In genomic region chr22:29245626-29246385, GRCh38 we compare ENCODE assay signal across 8 cellular contexts. TPM values are rescaled to one million over a fixed set of nuclear protein-coding genes. Genes with fewer than 3 reads are reported as not detected.
DNase-seq lines count a peak whose midpoint lies in the region; TF ChIP-seq lines count a peak whose summit lies in the region.

No MANE protein-coding gene starts in this region.

- no peak overlapping the region; a peak in 1 of 5 replicates for H3K4me3 Mint-ChIP-seq in H9

- no peak overlapping the region for H4K91ac ChIP-seq in H9 (ENCODE audit: insufficient read length, low read depth, low read length)

- H2BK12ac ChIP-seq in H9 (ENCODE audit: insufficient read length, low read depth, low read length), result no peak overlapping the region

- no peak overlapping the region for H4K8ac ChIP-seq in H9 (replicated peaks; ENCODE audit: insufficient read length, low read depth, low read length)
- H4K8ac ChIP-seq in mesendoderm (ENCODE audit: low read depth, low read length), result no peak overlapping the region

- H3K23me2 ChIP-seq in H9 (ENCODE audit: insufficient read length, low read depth, low read length, poor library complexity, severe bottlenecking), result no peaks in the 10 kb centered on the region

- H2BK20ac ChIP-seq in H9 (ENCODE audit: low read depth, low read length, poor library complexity, severe bottlenecking), result no peak overlapping the region

- peaks cover 18 to 20% of the 10 kb centered on the region in 2 experiments for H3K9me3 Mint-ChIP-seq in H9

- H3K4me3 ChIP-seq in mesendoderm (ENCODE audit: low read length), result no peak overlapping the region

- no peaks in the 10 kb centered on the region for H3K4me1 ChIP-seq in H9 (ENCODE audit: insufficient read depth, low read length)
- H3K4me1 ChIP-seq in mesendoderm (ENCODE audit: control insufficient read depth, low read depth, low read length), result no peaks in the 10 kb centered on the region

- H3K4me1 Mint-ChIP-seq in H9, result peaks cover 4 to 10% of the 10 kb centered on the region in 2 experiments

- peak; percentile 71 for DNase-seq in CD1c-positive myeloid dendritic cell (ENCODE audit: extremely low spot score)
- peak; percentile 75 for DNase-seq in H9
- peak; percentile 47 for DNase-seq in NCI-H460 (ENCODE audit: extremely low read depth, low read depth)
- peak; percentile 75 to 77 for DNase-seq in activated CD4-positive, alpha-beta T cell treated with anti-CD3 and anti-CD28 coated beads, Interleukin-2, amount 50 U/mL, for 48 hours
- DNase-seq in effector CD4-positive, alpha-beta T cell, result peak; percentile 49
- peak; percentile 65 for DNase-seq in mesendoderm
- peak; percentile 42 to 49 for DNase-seq in stimulated activated CD8-positive, alpha-beta memory T cell treated with anti-CD3 and anti-CD28 coated beads, Interleukin-4, amount 100 ng/mL, for 4 hours (ENCODE audit: low read depth in 2 of 2, low spot score in 1 of 2)
- no peak for DNase-seq in middle frontal gyrus (ENCODE audit: extremely low spot score, low spot score)

- TF ChIP-seq CTCF in H9 (conservative IDR thresholded peaks at IDR 0.05), result peak; percentile 97

- no peaks in the 10 kb centered on the region for H3K9me3 ChIP-seq in H9 (ENCODE audit: control insufficient read depth, low read depth, low read length)

- H2BK120ac ChIP-seq in H9 (ENCODE audit: low read depth, low read length, poor library complexity, severe bottlenecking) (no peak overlapping the region), mesendoderm (ENCODE audit: low read depth, low read length) (no peak overlapping the region)

- H3K18ac ChIP-seq in H9 (ENCODE audit: insufficient read length, low read depth, low read length) (no peak overlapping the region), mesendoderm (ENCODE audit: low read length) (no peak overlapping the region)

- WGBS in H9 (ENCODE audit: extremely low coverage, insufficient read length, low lambda C conversion rate), result no CpG with 5 or more reads among the region's 11 CpGs
- no CpG with 5 or more reads among the region's 11 CpGs for WGBS in mesendoderm (ENCODE audit: extremely low coverage, insufficient coverage, low lambda C conversion rate)

- H3K27ac Mint-ChIP-seq in H9, result no peak overlapping the region

- no peak overlapping the region for H3K27ac ChIP-seq in H9 (ENCODE audit: insufficient read length, low read depth, low read length)
- no peak overlapping the region for H3K27ac ChIP-seq in mesendoderm (ENCODE audit: low read depth, low read length)

- H3K23ac ChIP-seq in H9 (ENCODE audit: insufficient read length, low read depth, low read length) (no peak overlapping the region), mesendoderm (ENCODE audit: low read length) (no peak overlapping the region)

- H2BK15ac ChIP-seq in H9 (ENCODE audit: low read depth, low read length) (no peak overlapping the region), mesendoderm (replicated peaks; ENCODE audit: low read depth) (no peak overlapping the region)

- H2AK5ac ChIP-seq in H9 (ENCODE audit: insufficient read length, low read length) (no peak overlapping the region), mesendoderm (ENCODE audit: low read length) (no peak overlapping the region)

- H3K27me3 ChIP-seq in H9 (ENCODE audit: insufficient read depth, low read length) (no peaks in the 10 kb centered on the region), mesendoderm (ENCODE audit: insufficient read depth, low read length, poor library complexity) (no peaks in the 10 kb centered on the region)

- H3K4me2 ChIP-seq in H9 (ENCODE audit: insufficient read depth, insufficient read length, low read length) (no peak overlapping the region), mesendoderm (ENCODE audit: low read length) (no peak overlapping the region)

- no peaks in the 10 kb centered on the region for H4K20me1 ChIP-seq in H9 (ENCODE audit: control insufficient read depth, insufficient read depth, insufficient read length)

- H2BK5ac ChIP-seq in H9 (ENCODE audit: insufficient read length, low read length), result no peak overlapping the region
- H2BK5ac ChIP-seq in mesendoderm (ENCODE audit: low read length), result no peak overlapping the region

- H3K56ac ChIP-seq in H9 (ENCODE audit: insufficient read length, low read depth, low read length), result no peak overlapping the region
- H3K56ac ChIP-seq in mesendoderm (ENCODE audit: low read length), result no peak overlapping the region

- H3K27me3 Mint-ChIP-seq in H9 (ENCODE audit: low read depth), result peaks cover 13% of the 10 kb centered on the region

- peaks cover 7 to 31% (median 9%) of the 10 kb centered on the region in 3 experiments for H3K36me3 Mint-ChIP-seq in H9 (ENCODE audit: insufficient read depth in 1 of 3, low read depth in 3 of 3)

- no peak overlapping the region for H3K4ac ChIP-seq in H9 (ENCODE audit: low read depth, low read length)
- H3K4ac ChIP-seq in mesendoderm (ENCODE audit: low read depth, low read length), result no peak overlapping the region

- no peaks in the 10 kb centered on the region for H3K79me2 ChIP-seq in H9 (ENCODE audit: insufficient read depth, low read length)
- no peaks in the 10 kb centered on the region for H3K79me2 ChIP-seq in mesendoderm (ENCODE audit: control insufficient read depth, insufficient read depth, low read length)

- H3K9ac ChIP-seq in H9 (ENCODE audit: extremely low read depth, insufficient read length, low read length) (no peak overlapping the region), mesendoderm (ENCODE audit: low read length) (no peak overlapping the region)

- H2AFZ ChIP-seq in H9 (ENCODE audit: low read length), result no peak overlapping the region

- H3K36me3 ChIP-seq in mesendoderm (ENCODE audit: control insufficient read depth, insufficient read depth, low read length), result no peaks in the 10 kb centered on the region

- no peak overlapping the region for H3K14ac ChIP-seq in H9 (ENCODE audit: insufficient read depth, low read length)

- H3T11ph ChIP-seq in H9 (ENCODE audit: low read length), result no peak overlapping the region

- H3K79me1 ChIP-seq in H9 (ENCODE audit: insufficient read depth, low read depth, low read length, poor library complexity, severe bottlenecking) (no peaks in the 10 kb centered on the region), mesendoderm (ENCODE audit: low read length) (no peaks in the 10 kb centered on the region)

- H4K5ac ChIP-seq in H9 (ENCODE audit: insufficient read length, low read depth, low read length), result no peak overlapping the region
- no peak overlapping the region for H4K5ac ChIP-seq in mesendoderm (ENCODE audit: low read length)

RNA-seq across cellular contexts. Expression of gene RHBDD3, which starts 22.0 kb away (rescaled TPM):
- total RNA-seq in H9 (2021), result 92.9 and 99.7 TPM in 2 replicates
- total RNA-seq in NCI-H460 (2014; rRNA removed; shearing (Covaris generic)), result 21.3 and 21.6 TPM in 2 replicates
- 101 and 142 TPM in 2 replicates for polyA plus RNA-seq in NCI-H460 (2014; cell fraction: nucleus; rRNA removed)
- 39.0 TPM for polyA plus RNA-seq in mesendoderm (2013, experiment 1 of 2)
- polyA plus RNA-seq in mesendoderm (2013, experiment 2 of 2), result 37.0 TPM

RNA-seq across cellular contexts. Expression of gene EWSR1, which starts 22.3 kb away (rescaled TPM):
- 456 and 462 TPM in 2 replicates for total RNA-seq in H9 (2021)
- 150 and 176 TPM in 2 replicates for total RNA-seq in NCI-H460 (2014; rRNA removed; shearing (Covaris generic))
- 293 and 294 TPM in 2 replicates for polyA plus RNA-seq in NCI-H460 (2014; cell fraction: nucleus; rRNA removed)
- polyA plus RNA-seq in mesendoderm (2013, experiment 1 of 2), result 366 TPM
- polyA plus RNA-seq in mesendoderm (2013, experiment 2 of 2), result 366 TPM

RNA-seq across cellular contexts. Expression of gene EMID1, which starts 40.1 kb away (rescaled TPM):
- 4.5 and 5.4 TPM in 2 replicates for total RNA-seq in H9 (2021)
- total RNA-seq in NCI-H460 (2014; rRNA removed; shearing (Covaris generic)), result 0.07 TPM in 1 of 2 replicates, not detected in the other
- 0.10 and 0.44 TPM in 2 replicates for polyA plus RNA-seq in NCI-H460 (2014; cell fraction: nucleus; rRNA removed)
- 0.74 TPM for polyA plus RNA-seq in mesendoderm (2013, experiment 1 of 2)
- 0.85 TPM for polyA plus RNA-seq in mesendoderm (2013, experiment 2 of 2)
